In genomic region chr20:52083627-52084232, GRCh38 we compare ENCODE assay signal across 9 cellular contexts.
DNase-seq lines count a peak whose midpoint lies in the region; ATAC-seq and TF ChIP-seq lines count a peak whose summit lies in the region.
"Had no signal": no experiment of that assay in that cellular context is flagged by ENCODE, and none has a peak within 500 bp of the region (broad histone marks: within the 10 kb centered on the region; RNA-seq: fewer than 3 reads in every experiment).

No MANE protein-coding gene starts in this region.

- no peak overlapping the region for H3K4me3 Mint-ChIP-seq in brain
- H3K4me3 Mint-ChIP-seq: T-helper 17 cell had no signal

- H3K27ac Mint-ChIP-seq in brain: peak overlapping the region in 1 of 5 experiments; percentile 8
- H3K27ac Mint-ChIP-seq: T-helper 17 cell had no signal

- no peak for ATAC-seq in HG03097 (IDR thresholded peaks at IDR 0.05; ENCODE audit: low FRiP score, unreplicated experiment)
- ATAC-seq: T-helper 17 cell had no signal

- H3K4me1 Mint-ChIP-seq in brain: peaks cover 14% of the 10 kb centered on the region

- peak; percentile 53 for DNase-seq in Daoy (ENCODE audit: low read depth)
- DNase-seq in RPMI8226: peak; percentile 59
- peak; percentile 74 for DNase-seq in iPS-NIHi11 (ENCODE audit: low spot score)
- peak; percentile 19 for DNase-seq in stimulated activated CD4-positive, alpha-beta T cell treated with anti-CD3 and anti-CD28 coated beads, Interleukin-12 subunit alpha, Interleukin-12 subunit beta, amount 100 ng/mL, for 4 hours
- DNase-seq in NCI-H1048 (lab: John Stamatoyannopoulos, UW): no peak

- H3K27me3 Mint-ChIP-seq in brain: peaks cover 3% of the 10 kb centered on the region
- H3K27me3 Mint-ChIP-seq: T-helper 17 cell had no signal

- peaks cover 12 to 29% (median 23%) of the 10 kb centered on the region in 5 experiments for H3K9me3 Mint-ChIP-seq in brain

- H3K36me3 Mint-ChIP-seq in brain: peaks cover 38% of the 10 kb centered on the region

- TF ChIP-seq CTCF in LNCAP (IDR thresholded peaks at IDR 0.05) (peak; percentile 69), brain (conservative IDR thresholded peaks at IDR 0.05) (peak; percentile 91 to 92)
